In genomic region chr3:63687569-63688233, GRCh38 we compare ENCODE assay signal across 1 cellular context.
TF ChIP-seq lines count a peak whose summit lies in the region.

No MANE protein-coding gene starts in this region.

TF ChIP-seq in GM12878, 131 proteins besides CTCF, POLR2A, EP300 and RAD21 (continued from another document):
- TF ChIP-seq, protein P1, sequence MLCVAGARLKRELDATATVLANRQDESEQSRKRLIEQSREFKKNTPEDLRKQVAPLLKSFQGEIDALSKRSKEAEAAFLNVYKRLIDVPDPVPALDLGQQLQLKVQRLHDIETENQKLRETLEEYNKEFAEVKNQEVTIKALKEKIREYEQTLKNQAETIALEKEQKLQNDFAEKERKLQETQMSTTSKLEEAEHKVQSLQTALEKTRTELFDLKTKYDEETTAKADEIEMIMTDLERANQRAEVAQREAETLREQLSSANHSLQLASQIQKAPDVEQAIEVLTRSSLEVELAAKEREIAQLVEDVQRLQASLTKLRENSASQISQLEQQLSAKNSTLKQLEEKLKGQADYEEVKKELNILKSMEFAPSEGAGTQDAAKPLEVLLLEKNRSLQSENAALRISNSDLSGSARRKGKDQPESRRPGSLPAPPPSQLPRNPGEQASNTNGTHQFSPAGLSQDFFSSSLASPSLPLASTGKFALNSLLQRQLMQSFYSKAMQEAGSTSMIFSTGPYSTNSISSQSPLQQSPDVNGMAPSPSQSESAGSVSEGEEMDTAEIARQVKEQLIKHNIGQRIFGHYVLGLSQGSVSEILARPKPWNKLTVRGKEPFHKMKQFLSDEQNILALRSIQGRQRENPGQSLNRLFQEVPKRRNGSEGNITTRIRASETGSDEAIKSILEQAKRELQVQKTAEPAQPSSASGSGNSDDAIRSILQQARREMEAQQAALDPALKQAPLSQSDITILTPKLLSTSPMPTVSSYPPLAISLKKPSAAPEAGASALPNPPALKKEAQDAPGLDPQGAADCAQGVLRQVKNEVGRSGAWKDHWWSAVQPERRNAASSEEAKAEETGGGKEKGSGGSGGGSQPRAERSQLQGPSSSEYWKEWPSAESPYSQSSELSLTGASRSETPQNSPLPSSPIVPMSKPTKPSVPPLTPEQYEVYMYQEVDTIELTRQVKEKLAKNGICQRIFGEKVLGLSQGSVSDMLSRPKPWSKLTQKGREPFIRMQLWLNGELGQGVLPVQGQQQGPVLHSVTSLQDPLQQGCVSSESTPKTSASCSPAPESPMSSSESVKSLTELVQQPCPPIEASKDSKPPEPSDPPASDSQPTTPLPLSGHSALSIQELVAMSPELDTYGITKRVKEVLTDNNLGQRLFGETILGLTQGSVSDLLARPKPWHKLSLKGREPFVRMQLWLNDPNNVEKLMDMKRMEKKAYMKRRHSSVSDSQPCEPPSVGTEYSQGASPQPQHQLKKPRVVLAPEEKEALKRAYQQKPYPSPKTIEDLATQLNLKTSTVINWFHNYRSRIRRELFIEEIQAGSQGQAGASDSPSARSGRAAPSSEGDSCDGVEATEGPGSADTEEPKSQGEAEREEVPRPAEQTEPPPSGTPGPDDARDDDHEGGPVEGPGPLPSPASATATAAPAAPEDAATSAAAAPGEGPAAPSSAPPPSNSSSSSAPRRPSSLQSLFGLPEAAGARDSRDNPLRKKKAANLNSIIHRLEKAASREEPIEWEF (IDR thresholded peaks at IDR 0.05; ENCODE audit: insufficient replicate concordance, low read depth, low read length), result no peak
- no peak for TF ChIP-seq MXI1 (IDR thresholded peaks at IDR 0.05; ENCODE audit: low read depth, low read length)
- TF ChIP-seq LARP7 (IDR thresholded peaks at IDR 0.05), result no peak
- TF ChIP-seq, protein P2, sequence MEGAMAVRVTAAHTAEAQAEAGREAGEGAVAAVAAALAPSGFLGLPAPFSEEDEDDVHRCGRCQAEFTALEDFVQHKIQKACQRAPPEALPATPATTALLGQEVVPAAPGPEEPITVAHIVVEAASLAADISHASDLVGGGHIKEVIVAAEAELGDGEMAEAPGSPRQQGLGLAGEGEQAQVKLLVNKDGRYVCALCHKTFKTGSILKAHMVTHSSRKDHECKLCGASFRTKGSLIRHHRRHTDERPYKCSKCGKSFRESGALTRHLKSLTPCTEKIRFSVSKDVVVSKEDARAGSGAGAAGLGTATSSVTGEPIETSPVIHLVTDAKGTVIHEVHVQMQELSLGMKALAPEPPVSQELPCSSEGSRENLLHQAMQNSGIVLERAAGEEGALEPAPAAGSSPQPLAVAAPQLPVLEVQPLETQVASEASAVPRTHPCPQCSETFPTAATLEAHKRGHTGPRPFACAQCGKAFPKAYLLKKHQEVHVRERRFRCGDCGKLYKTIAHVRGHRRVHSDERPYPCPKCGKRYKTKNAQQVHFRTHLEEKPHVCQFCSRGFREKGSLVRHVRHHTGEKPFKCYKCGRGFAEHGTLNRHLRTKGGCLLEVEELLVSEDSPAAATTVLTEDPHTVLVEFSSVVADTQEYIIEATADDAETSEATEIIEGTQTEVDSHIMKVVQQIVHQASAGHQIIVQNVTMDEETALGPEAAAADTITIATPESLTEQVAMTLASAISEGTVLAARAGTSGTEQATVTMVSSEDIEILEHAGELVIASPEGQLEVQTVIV (IDR thresholded peaks at IDR 0.05; ENCODE audit: borderline replicate concordance, partially characterized antibody), result no peak
- no peak for TF ChIP-seq CREM (IDR thresholded peaks at IDR 0.05; ENCODE audit: low read depth)
- TF ChIP-seq, protein P3, sequence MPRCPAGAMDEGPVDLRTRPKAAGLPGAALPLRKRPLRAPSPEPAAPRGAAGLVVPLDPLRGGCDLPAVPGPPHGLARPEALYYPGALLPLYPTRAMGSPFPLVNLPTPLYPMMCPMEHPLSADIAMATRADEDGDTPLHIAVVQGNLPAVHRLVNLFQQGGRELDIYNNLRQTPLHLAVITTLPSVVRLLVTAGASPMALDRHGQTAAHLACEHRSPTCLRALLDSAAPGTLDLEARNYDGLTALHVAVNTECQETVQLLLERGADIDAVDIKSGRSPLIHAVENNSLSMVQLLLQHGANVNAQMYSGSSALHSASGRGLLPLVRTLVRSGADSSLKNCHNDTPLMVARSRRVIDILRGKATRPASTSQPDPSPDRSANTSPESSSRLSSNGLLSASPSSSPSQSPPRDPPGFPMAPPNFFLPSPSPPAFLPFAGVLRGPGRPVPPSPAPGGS (IDR thresholded peaks at IDR 0.05; ENCODE audit: borderline replicate concordance, insufficient read depth, low read depth, low read length, poor library complexity, severe bottlenecking), result no peak
- no peak for TF ChIP-seq BRCA1 (IDR thresholded peaks at IDR 0.05; ENCODE audit: low read depth, low read length)
- TF ChIP-seq EED (IDR thresholded peaks at IDR 0.05; ENCODE audit: low read depth), result no peak
- TF ChIP-seq, protein P4, sequence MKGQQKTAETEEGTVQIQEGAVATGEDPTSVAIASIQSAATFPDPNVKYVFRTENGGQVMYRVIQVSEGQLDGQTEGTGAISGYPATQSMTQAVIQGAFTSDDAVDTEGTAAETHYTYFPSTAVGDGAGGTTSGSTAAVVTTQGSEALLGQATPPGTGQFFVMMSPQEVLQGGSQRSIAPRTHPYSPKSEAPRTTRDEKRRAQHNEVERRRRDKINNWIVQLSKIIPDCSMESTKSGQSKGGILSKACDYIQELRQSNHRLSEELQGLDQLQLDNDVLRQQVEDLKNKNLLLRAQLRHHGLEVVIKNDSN (IDR thresholded peaks at IDR 0.05; ENCODE audit: borderline replicate concordance, extremely low read length, insufficient read depth, low read depth, low read length), result no peak
- TF ChIP-seq ATF7 (IDR thresholded peaks at IDR 0.05; ENCODE audit: low read depth), result no peak
- no peak for TF ChIP-seq NR2C2 (IDR thresholded peaks at IDR 0.05; ENCODE audit: borderline replicate concordance, control insufficient read depth, insufficient read length, low read depth)
- no peak for TF ChIP-seq ZNF217 (IDR thresholded peaks at IDR 0.05)
- no peak for TF ChIP-seq PAX8 (IDR thresholded peaks at IDR 0.05)
- TF ChIP-seq STAT3 (IDR thresholded peaks at IDR 0.05; ENCODE audit: low read depth, low read length), result no peak
- TF ChIP-seq YY1 (IDR thresholded peaks at IDR 0.05; ENCODE audit: low read depth, low read length), result no peak
